17 cellular contexts compared by ENCODE assay signal in the genomic region with DNA sequence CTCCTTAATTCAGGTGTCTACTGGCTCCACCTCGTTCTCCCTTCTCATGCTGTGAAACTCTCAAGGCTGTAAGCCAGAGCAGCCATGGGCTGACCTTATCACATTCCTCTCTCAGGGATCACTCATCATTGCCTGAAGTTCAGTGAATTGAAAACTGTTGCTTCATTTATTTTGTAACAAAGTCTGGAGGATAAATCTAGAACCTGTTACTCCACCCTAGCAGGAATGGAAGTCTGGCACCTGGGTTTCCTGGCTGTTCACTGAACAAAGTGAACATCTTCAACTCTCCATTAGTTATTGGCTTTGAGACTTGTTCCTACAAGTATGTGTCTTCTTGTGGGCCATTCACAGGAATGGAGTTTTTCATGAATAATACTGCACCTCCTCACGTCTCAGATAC.
DNase-seq lines count a peak whose midpoint lies in the region; ATAC-seq and TF ChIP-seq lines count a peak whose summit lies in the region.
"Had no signal": no experiment of that assay in that cellular context is flagged by ENCODE, and none has a peak within 500 bp of the region (broad histone marks: within the 10 kb centered on the region; RNA-seq: fewer than 3 reads in every experiment).

No MANE protein-coding gene starts in this region.

- no peaks in the 10 kb centered on the region for H3K36me3 Mint-ChIP-seq in CD4-positive, alpha-beta T cell (ENCODE audit: low read depth)
- H3K36me3 Mint-ChIP-seq: CD4-positive, CD25-positive, alpha-beta regulatory T cell had no signal

- peaks cover 40% of the 10 kb centered on the region for H3K27me3 Mint-ChIP-seq in CD4-positive, alpha-beta T cell

- no peak overlapping the region for H3K4me3 Mint-ChIP-seq in CD4-positive, alpha-beta T cell
- H3K4me3 Mint-ChIP-seq: CD4-positive, CD25-positive, alpha-beta regulatory T cell had no signal

- intact Hi-C loops in left ventricle myocardium superior (cut with micrococcal nuclease) = no loop called here
- intact Hi-C loops in CD4-positive, alpha-beta T cell (cut with DNase I, micrococcal nuclease) = no loop called here

- H3K27ac Mint-ChIP-seq in CD4-positive, alpha-beta T cell = no peak overlapping the region
- H3K27ac Mint-ChIP-seq: CD4-positive, CD25-positive, alpha-beta regulatory T cell had no signal

- H3K4me1 ChIP-seq in right atrium auricular region (no peaks in the 10 kb centered on the region), foreskin keratinocyte (no peaks in the 10 kb centered on the region)
- H3K4me1 ChIP-seq: HAP-1 had no signal

- H3K9me3 Mint-ChIP-seq in CD4-positive, alpha-beta T cell = no peaks in the 10 kb centered on the region

- H3K9me3 ChIP-seq in right atrium auricular region = peaks cover 0 to 4% of the 10 kb centered on the region in 2 donors
- H3K9me3 ChIP-seq in CD4-positive, alpha-beta T cell (ENCODE audit: control insufficient read depth, low read length) = no peaks in the 10 kb centered on the region
- H3K9me3 ChIP-seq: HAP-1 had no signal

- DNase-seq in right atrium auricular region (ENCODE audit: low spot score) (peak; percentile 23), left ventricle myocardium superior (no peak), foreskin keratinocyte (peak; percentile 55 to 74), renal cortical epithelial cell (ENCODE audit: low read depth) (peak; percentile 13), mesenteric fat pad (ENCODE audit: low spot score) (no peak), iPS-NIHi11 (ENCODE audit: low spot score) (no peak)
- no peak for DNase-seq in CD4-positive, alpha-beta T cell
- DNase-seq: 8988T; Calu3; CD4-positive, CD25-positive, alpha-beta regulatory T cell; DMS153; DMS79 treated with DMSO at 0.1 percent for 48 hours; EL; GOT3 had no signal

- TF ChIP-seq CTCF in right atrium auricular region (IDR thresholded peaks at IDR 0.05) (no peak), foreskin keratinocyte (conservative IDR thresholded peaks at IDR 0.05) (no peak)
- TF ChIP-seq CTCF in CD4-positive, alpha-beta T cell (IDR thresholded peaks at IDR 0.05) = no peak

- H3K36me3 ChIP-seq in right atrium auricular region = no peaks in the 10 kb centered on the region
- H3K36me3 ChIP-seq: BLaER1 treated with 17β-estradiol and CSF1 and Interleukin-3, amounts not matched to agents 10 nM and 100 nM; HAP-1 had no signal

- H3K4me1 Mint-ChIP-seq in CD4-positive, alpha-beta T cell (ENCODE audit: low read depth) = no peaks in the 10 kb centered on the region
- H3K4me1 Mint-ChIP-seq: CD4-positive, CD25-positive, alpha-beta regulatory T cell had no signal

- H3K27ac ChIP-seq in right atrium auricular region (no peak overlapping the region), foreskin keratinocyte (no peak overlapping the region)
- H3K27ac ChIP-seq in CD4-positive, alpha-beta T cell (ENCODE audit: low read depth, low read length) = no peak overlapping the region
- H3K27ac ChIP-seq: BLaER1 treated with 17β-estradiol and CSF1 and Interleukin-3, amounts not matched to agents 10 nM and 100 nM had no signal

- H3K27me3 ChIP-seq in right atrium auricular region = no peaks in the 10 kb centered on the region
- H3K27me3 ChIP-seq in foreskin keratinocyte = peaks cover 14% of the 10 kb centered on the region
- H3K27me3 ChIP-seq in CD4-positive, alpha-beta T cell (ENCODE audit: control insufficient read depth, insufficient read depth, low read length) = no peaks in the 10 kb centered on the region
- H3K27me3 ChIP-seq: BLaER1 treated with 17β-estradiol and CSF1 and Interleukin-3, amounts not matched to agents 10 nM and 100 nM had no signal

- H3K4me3 ChIP-seq in right atrium auricular region = no peak overlapping the region
- H3K4me3 ChIP-seq: BLaER1 treated with 17β-estradiol and CSF1 and Interleukin-3, amounts not matched to agents 10 nM and 100 nM; HAP-1 had no signal

- ATAC-seq in left ventricle myocardium superior = no peak
- ATAC-seq in foreskin keratinocyte = no peak
- ATAC-seq in CD4-positive, alpha-beta T cell (ENCODE audit: poor library complexity) = no peak
- ATAC-seq: HepG2 had no signal

- CTCF ChIA-PET in CD4-positive, alpha-beta T cell (lab: Charles Lee) = no interaction called here

- POLR2A ChIA-PET in CD4-positive, alpha-beta T cell (lab: Charles Lee) = no interaction called here

Comparison
In these comparisons a context has a peak if more than half of its experiments do, and no peak if none do; other contexts are left out.
1. DNase-seq: peak in right atrium auricular region (single experiment), foreskin keratinocyte (2 of 2) and renal cortical epithelial cell (single experiment); none in left ventricle myocardium superior (single experiment), CD4-positive, alpha-beta T cell (0 of 10), mesenteric fat pad (single experiment) and iPS-NIHi11 (single experiment).